In genomic region chr20:51389543-51389924, GRCh38 we compare ENCODE assay signal across 18 cellular contexts.
A peak's percentile ranks its signal among the peaks of the same experiment; 100 is the strongest.
DNase-seq lines count a peak whose midpoint lies in the region; TF ChIP-seq lines count a peak whose summit lies in the region.
"Had no signal": no experiment of that assay in that cellular context is flagged by ENCODE, and none has a peak within 500 bp of the region (broad histone marks: within the 10 kb centered on the region; RNA-seq: fewer than 3 reads in every experiment).

No MANE protein-coding gene starts in this region.

- CTCF ChIA-PET in OCI-LY7 (lab: Charles Lee; ENCODE audit: unreplicated experiment): no interaction called here

- no peak overlapping the region for H3K9ac ChIP-seq in smooth muscle cell (ENCODE audit: low read depth)
- H3K9ac ChIP-seq: parathyroid adenoma had no signal

- H3K4me2 ChIP-seq in OCI-LY7 (ENCODE audit: low read length) (0 out of 2 replicates have a peak overlapping the region, but pooled peaks have one; percentile 1), smooth muscle cell (no peak overlapping the region)

- WGBS in esophagus squamous epithelium, 2 donors: 23 to 26% methylated on average over 4 to 5 of the region's 5 CpGs
- WGBS in smooth muscle cell (ENCODE audit: low lambda C conversion rate): 89% methylated on average over 5 of the region's 5 CpGs

- peaks cover 8% of the 10 kb centered on the region; the same call in 1 of the 2 replicates for H3K9me3 ChIP-seq in OCI-LY7 (ENCODE audit: low read length)
- no peaks in the 10 kb centered on the region for H3K9me3 ChIP-seq in esophagus squamous epithelium
- H3K9me3 ChIP-seq in smooth muscle cell (replicated peaks; ENCODE audit: low read depth): no peaks in the 10 kb centered on the region

- H3K4me3 Mint-ChIP-seq in activated naive CD8-positive, alpha-beta T cell: no peak overlapping the region
- H3K4me3 Mint-ChIP-seq in activated naive CD8-positive, alpha-beta T cell treated with anti-CD3 and anti-CD28 coated beads for 36 hours: no peak overlapping the region
- no peak overlapping the region for H3K4me3 Mint-ChIP-seq in glutamatergic neuron (ENCODE audit: unreplicated experiment)
- H3K4me3 Mint-ChIP-seq: activated naive CD8-positive, alpha-beta T cell treated with anti-CD3 and anti-CD28 coated beads, Interleukin-2, amount 10 ng/mL, durations not matched to agents 7 days and 5 days; stimulated activated naive CD8-positive, alpha-beta T cell treated with anti-CD3 and anti-CD28 coated beads, Interleukin-15, Interleukin-2, amounts not matched to agents 100 ng/mL and 50 ng/mL, for 24 hours; T-helper 2 cell treated with Interferon-gamma antibody and Interleukin-4, amounts not matched to agents 5 μg/mL and 100 μg/mL, for 36 hours had no signal

- H4K20me1 ChIP-seq in OCI-LY7 (ENCODE audit: insufficient read depth, low read length) (no peaks in the 10 kb centered on the region), smooth muscle cell (ENCODE audit: low read depth) (no peaks in the 10 kb centered on the region)

- peaks cover 12% of the 10 kb centered on the region for H3K36me3 Mint-ChIP-seq in activated naive CD8-positive, alpha-beta T cell
- H3K36me3 Mint-ChIP-seq in activated naive CD8-positive, alpha-beta T cell treated with anti-CD3 and anti-CD28 coated beads for 36 hours: peaks cover 32% of the 10 kb centered on the region
- H3K36me3 Mint-ChIP-seq in glutamatergic neuron (ENCODE audit: unreplicated experiment): no peaks in the 10 kb centered on the region

- H3K27me3 ChIP-seq in esophagus squamous epithelium (no peaks in the 10 kb centered on the region), smooth muscle cell (ENCODE audit: low read depth) (no peaks in the 10 kb centered on the region)
- H3K27me3 ChIP-seq: cardiac muscle cell had no signal

- no peak for TF ChIP-seq POLR2A in esophagus squamous epithelium (IDR thresholded peaks at IDR 0.05)

- intact Hi-C loops in OCI-LY7 (cut with micrococcal nuclease; ENCODE audit: unreplicated experiment): no loop called here
- intact Hi-C loops in esophagus squamous epithelium (cut with DNase I): loop anchor here (5.0 kb wide), 1 partner anchor 208 kb away; no protein-coding TSS in a partner anchor

- H3K4me3 ChIP-seq in OCI-LY7 (ENCODE audit: low read depth, low read length, poor library complexity, severe bottlenecking) (no peak overlapping the region), esophagus squamous epithelium (no peak overlapping the region), smooth muscle cell (no peak overlapping the region)
- H3K4me3 ChIP-seq: cardiac muscle cell had no signal

- H3K36me3 ChIP-seq in OCI-LY7 (ENCODE audit: insufficient read depth, low read length) (peaks cover 64% of the 10 kb centered on the region), esophagus squamous epithelium (no peaks in the 10 kb centered on the region), smooth muscle cell (ENCODE audit: low read depth) (no peaks in the 10 kb centered on the region)

- H3K4me1 ChIP-seq in OCI-LY7 (ENCODE audit: insufficient read depth, low read length, poor library complexity, severe bottlenecking): peaks cover 70% of the 10 kb centered on the region
- H3K4me1 ChIP-seq in esophagus squamous epithelium: peaks cover 26 to 69% (median 31%) of the 10 kb centered on the region in 3 donors
- peaks cover 17% of the 10 kb centered on the region for H3K4me1 ChIP-seq in smooth muscle cell (ENCODE audit: low read depth)
- H3K4me1 ChIP-seq: parathyroid adenoma had no signal

- BruUV-seq in OCI-LY7 (replicated peaks; lab: Mats Ljungman, UMichigan): no TSS peak

- H2AFZ ChIP-seq in OCI-LY7 (ENCODE audit: low read length) (no peak overlapping the region), smooth muscle cell (ENCODE audit: low read depth) (no peak overlapping the region)
- H2AFZ ChIP-seq: parathyroid adenoma had no signal

- DNase-seq in activated naive CD8-positive, alpha-beta T cell treated with anti-CD3 and anti-CD28 coated beads for 36 hours: no peak
- DNase-seq in OCI-LY7 (ENCODE audit: low spot score): no peak
- no peak for DNase-seq in esophagus squamous epithelium (lab: John Stamatoyannopoulos, UW)
- DNase-seq in smooth muscle cell (lab: John Stamatoyannopoulos, UW; ENCODE audit: unreplicated experiment): no peak
- DNase-seq in anterior cingulate cortex (lab: John Stamatoyannopoulos, UW): no peak
- no peak for DNase-seq in glutamatergic neuron
- DNase-seq in OCI-M2 (lab: John Stamatoyannopoulos, UW; ENCODE audit: unreplicated experiment): no peak
- DNase-seq: activated naive CD8-positive, alpha-beta T cell treated with anti-CD3 and anti-CD28 coated beads, Interleukin-2, amount 10 ng/mL, durations not matched to agents 7 days and 5 days; effector memory CD4-positive, alpha-beta T cell; NCI-H2081 treated with DMSO at 0.1 percent for 48 hours; NCI-H774; SHP77; stimulated activated CD4-positive, alpha-beta T cell treated with anti-CD3 and anti-CD28 coated beads, Interleukin-15, amount 100 ng/mL, for 24 hours had no signal

- peaks cover 40% of the 10 kb centered on the region for H3K4me1 Mint-ChIP-seq in activated naive CD8-positive, alpha-beta T cell (ENCODE audit: low read depth)
- H3K4me1 Mint-ChIP-seq in activated naive CD8-positive, alpha-beta T cell treated with anti-CD3 and anti-CD28 coated beads for 36 hours: peaks cover 46% of the 10 kb centered on the region
- H3K4me1 Mint-ChIP-seq in glutamatergic neuron (ENCODE audit: low read depth, unreplicated experiment): no peaks in the 10 kb centered on the region

- TF ChIP-seq CTCF in OCI-LY7 (conservative IDR thresholded peaks at IDR 0.05; ENCODE audit: low read length) (no peak), esophagus squamous epithelium (IDR thresholded peaks at IDR 0.05) (no peak), smooth muscle cell (IDR thresholded peaks at IDR 0.05; ENCODE audit: borderline replicate concordance, insufficient read depth, poor library complexity, severe bottlenecking) (no peak), glutamatergic neuron (IDR thresholded peaks at IDR 0.05; ENCODE audit: partially characterized antibody, unreplicated experiment) (no peak)

- H3K27ac ChIP-seq in OCI-LY7 (ENCODE audit: low read depth, low read length, poor library complexity, severe bottlenecking): peak overlapping the region; percentile 95
- peak overlapping the region; percentile 0 to 69 (median 61) for H3K27ac ChIP-seq in esophagus squamous epithelium
- H3K27ac ChIP-seq in smooth muscle cell (ENCODE audit: low read depth): peak overlapping the region; percentile 81
- H3K27ac ChIP-seq: cardiac muscle cell, parathyroid adenoma had no signal

- H3K9me3 Mint-ChIP-seq in activated naive CD8-positive, alpha-beta T cell (ENCODE audit: low read depth): no peaks in the 10 kb centered on the region
- no peaks in the 10 kb centered on the region for H3K9me3 Mint-ChIP-seq in activated naive CD8-positive, alpha-beta T cell treated with anti-CD3 and anti-CD28 coated beads for 36 hours
- H3K9me3 Mint-ChIP-seq in glutamatergic neuron (ENCODE audit: unreplicated experiment): no peaks in the 10 kb centered on the region
- H3K9me3 Mint-ChIP-seq: activated naive CD8-positive, alpha-beta T cell treated with anti-CD3 and anti-CD28 coated beads, Interleukin-2, amount 10 ng/mL, durations not matched to agents 7 days and 5 days; stimulated activated naive CD8-positive, alpha-beta T cell treated with anti-CD3 and anti-CD28 coated beads, Interleukin-15, Interleukin-2, amounts not matched to agents 100 ng/mL and 50 ng/mL, for 24 hours; T-helper 2 cell treated with Interferon-gamma antibody and Interleukin-4, amounts not matched to agents 5 μg/mL and 100 μg/mL, for 36 hours had no signal

- POLR2A ChIA-PET in OCI-LY7 (lab: Charles Lee): interaction anchor here (0.7 to 3.1 kb wide), 7 partner anchors 9 to 208 kb away, joined by 3 to 32 read pairs (median 5); no protein-coding TSS in a partner anchor

- H3K79me2 ChIP-seq in OCI-LY7 (ENCODE audit: insufficient read depth, low read depth, low read length) (peaks cover 21% of the 10 kb centered on the region; the same call in 1 of the 2 replicates), smooth muscle cell (ENCODE audit: low read depth) (no peaks in the 10 kb centered on the region)
- H3K79me2 ChIP-seq: parathyroid adenoma had no signal

- no peaks in the 10 kb centered on the region for H3K9me2 ChIP-seq in OCI-LY7 (ENCODE audit: insufficient read depth, low read length)

- H3K27ac Mint-ChIP-seq in activated naive CD8-positive, alpha-beta T cell: peak overlapping the region; percentile 47
- H3K27ac Mint-ChIP-seq in activated naive CD8-positive, alpha-beta T cell treated with anti-CD3 and anti-CD28 coated beads for 36 hours: no peak overlapping the region
- H3K27ac Mint-ChIP-seq in glutamatergic neuron (ENCODE audit: unreplicated experiment): no peak overlapping the region

- H3F3A ChIP-seq in smooth muscle cell (ENCODE audit: low read depth): no peaks in the 10 kb centered on the region

- H3K27me3 Mint-ChIP-seq in activated naive CD8-positive, alpha-beta T cell: no peaks in the 10 kb centered on the region
- H3K27me3 Mint-ChIP-seq in activated naive CD8-positive, alpha-beta T cell treated with anti-CD3 and anti-CD28 coated beads for 36 hours: no peaks in the 10 kb centered on the region
- peaks cover 4% of the 10 kb centered on the region for H3K27me3 Mint-ChIP-seq in glutamatergic neuron (ENCODE audit: unreplicated experiment)
- H3K27me3 Mint-ChIP-seq: activated naive CD8-positive, alpha-beta T cell treated with anti-CD3 and anti-CD28 coated beads, Interleukin-2, amount 10 ng/mL, durations not matched to agents 7 days and 5 days; stimulated activated naive CD8-positive, alpha-beta T cell treated with anti-CD3 and anti-CD28 coated beads, Interleukin-15, Interleukin-2, amounts not matched to agents 100 ng/mL and 50 ng/mL, for 24 hours had no signal
